ENCODE assay signal across 1 cellular context in genomic region chr1:143720087-143721023, GRCh38.
TF ChIP-seq lines count a peak whose summit lies in the region.

No MANE protein-coding gene starts in this region.

TF ChIP-seq in H1, 55 proteins besides CTCF, POLR2A, EP300 and RAD21 (continued from another document):
- TF ChIP-seq SAP30 (IDR thresholded peaks at IDR 0.05; ENCODE audit: insufficient read depth, insufficient replicate concordance, low read length): no peak
- TF ChIP-seq ATF3 (IDR thresholded peaks at IDR 0.05; ENCODE audit: insufficient read depth, low read depth, low read length): no peak
- TF ChIP-seq CHD1 (IDR thresholded peaks at IDR 0.05; ENCODE audit: low read depth, low read length): no peak
